12 cellular contexts compared by ENCODE assay signal in the genomic region with DNA sequence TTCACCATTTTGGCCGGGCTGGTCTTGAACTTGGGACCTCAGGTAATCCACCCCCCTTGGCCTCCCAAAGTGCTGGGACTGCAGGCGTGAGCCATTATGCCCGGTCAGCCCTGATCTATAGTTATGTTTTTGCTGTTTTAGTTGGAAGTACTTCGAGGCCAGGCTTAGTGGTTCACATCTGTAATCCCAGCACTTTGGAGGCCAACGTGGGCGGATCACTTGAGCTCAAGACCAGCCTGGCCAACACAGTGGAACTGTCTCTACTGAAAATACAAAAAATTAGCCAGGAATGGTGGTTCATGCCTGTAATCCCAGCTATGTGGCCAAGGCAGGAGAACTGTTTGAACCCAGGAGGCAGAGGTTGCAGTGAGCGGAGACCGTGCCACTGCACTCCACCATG. TPM values are rescaled to one million over a fixed set of nuclear protein-coding genes. Genes with fewer than 3 reads are reported as not detected.
DNase-seq lines count a peak whose midpoint lies in the region; ATAC-seq and TF ChIP-seq lines count a peak whose summit lies in the region.
"Had no signal": no experiment of that assay in that cellular context is flagged by ENCODE, and none has a peak within 500 bp of the region (broad histone marks: within the 10 kb centered on the region; RNA-seq: fewer than 3 reads in every experiment).

No MANE protein-coding gene starts in this region.

- intact Hi-C loops in activated naive CD4-positive, alpha-beta T cell treated with anti-CD3 and anti-CD28 coated beads for 36 hours (cut with micrococcal nuclease) = no loop called here

- peaks cover 6% of the 10 kb centered on the region for H3K4me1 ChIP-seq in iPS-18a (ENCODE audit: control insufficient read depth, low read depth, low read length)

- ATAC-seq in activated naive CD4-positive, alpha-beta T cell treated with anti-CD3 and anti-CD28 coated beads, Interleukin-2, amount 50 U/mL, for 72 hours = no peak
- no peak for ATAC-seq in stimulated activated naive CD8-positive, alpha-beta T cell treated with anti-CD3 and anti-CD28 coated beads, Interleukin-15, amount 100 ng/mL, for 72 hours
- ATAC-seq in GM19463 (IDR thresholded peaks at IDR 0.05; ENCODE audit: unreplicated experiment) = no peak

- H3K27me3 ChIP-seq in SU-DHL-6 (ENCODE audit: low read length) = no peaks in the 10 kb centered on the region
- H3K27me3 ChIP-seq in iPS-18a (ENCODE audit: control insufficient read depth, insufficient read depth, low read length) = no peaks in the 10 kb centered on the region
- H3K27me3 ChIP-seq: neutrophil, Peyer's patch had no signal

- no peaks in the 10 kb centered on the region for H3F3A ChIP-seq in SU-DHL-6 (ENCODE audit: insufficient read depth)

- no peak overlapping the region for H3K27ac ChIP-seq in SU-DHL-6 (ENCODE audit: low read depth, low read length)
- H3K27ac ChIP-seq in iPS-18a (ENCODE audit: low read length) = no peak overlapping the region
- H3K27ac ChIP-seq: neutrophil had no signal

- no peak overlapping the region for H3K4me3 Mint-ChIP-seq in activated naive CD4-positive, alpha-beta T cell treated with anti-CD3 and anti-CD28 coated beads for 36 hours
- H3K4me3 Mint-ChIP-seq in stimulated activated naive CD8-positive, alpha-beta T cell treated with anti-CD3 and anti-CD28 coated beads, Interleukin-15, amount 100 ng/mL, for 72 hours = peak overlapping the region; percentile 60 to 91

- H3K27ac Mint-ChIP-seq in activated naive CD4-positive, alpha-beta T cell treated with anti-CD3 and anti-CD28 coated beads for 36 hours = peak overlapping the region; percentile 73
- H3K27ac Mint-ChIP-seq in activated naive CD4-positive, alpha-beta T cell treated with anti-CD3 and anti-CD28 coated beads, Interleukin-2, amount 50 U/mL, for 72 hours = peak overlapping the region in 1 of 2 donors; percentile 99
- H3K27ac Mint-ChIP-seq in stimulated activated naive CD8-positive, alpha-beta T cell treated with anti-CD3 and anti-CD28 coated beads, Interleukin-15, amount 100 ng/mL, for 72 hours = peak overlapping the region; percentile 57 to 97

- H3K9ac ChIP-seq in SU-DHL-6 (ENCODE audit: low read length) = peak overlapping the region; percentile 74; the same call in 1 of the 2 replicates
- no peak overlapping the region for H3K9ac ChIP-seq in iPS-18a (ENCODE audit: low read length)

- H4K20me1 ChIP-seq in SU-DHL-6 (ENCODE audit: low read depth, low read length) = peaks cover 7% of the 10 kb centered on the region

- H3K9me2 ChIP-seq in SU-DHL-6 (replicated peaks; ENCODE audit: insufficient read depth, low read length) = no peaks in the 10 kb centered on the region

- H3K36me3 ChIP-seq in SU-DHL-6 (ENCODE audit: low read length) (peaks cover 29% of the 10 kb centered on the region; the same call in 1 of the 2 replicates), iPS-18a (ENCODE audit: control insufficient read depth, low read depth, low read length) (peaks cover 58% of the 10 kb centered on the region)

- no peaks in the 10 kb centered on the region for H3K27me3 Mint-ChIP-seq in activated naive CD4-positive, alpha-beta T cell treated with anti-CD3 and anti-CD28 coated beads for 36 hours (ENCODE audit: low read depth)
- H3K27me3 Mint-ChIP-seq in stimulated activated naive CD8-positive, alpha-beta T cell treated with anti-CD3 and anti-CD28 coated beads, Interleukin-15, amount 100 ng/mL, for 72 hours = no peaks in the 10 kb centered on the region

- no peak for DNase-seq in activated naive CD4-positive, alpha-beta T cell treated with anti-CD3 and anti-CD28 coated beads for 36 hours
- DNase-seq in activated naive CD4-positive, alpha-beta T cell treated with anti-CD3 and anti-CD28 coated beads, Interleukin-2, amount 50 U/mL, for 72 hours (ENCODE audit: low spot score in 2 of 2) = no peak
- DNase-seq in stimulated activated naive CD8-positive, alpha-beta T cell treated with anti-CD3 and anti-CD28 coated beads, Interleukin-15, amount 100 ng/mL, for 72 hours = no peak
- DNase-seq in Ammon's horn (ENCODE audit: low spot score) = no peak
- no peak for DNase-seq in stimulated activated CD4-positive, alpha-beta T cell treated with anti-CD3 and anti-CD28 coated beads, Interleukin-4, amount 100 ng/mL, for 24 hours
- DNase-seq: C1 segment of cervical spinal cord, NCI-H2081, Peyer's patch had no signal

- peaks cover 62% of the 10 kb centered on the region for H3K36me3 Mint-ChIP-seq in activated naive CD4-positive, alpha-beta T cell treated with anti-CD3 and anti-CD28 coated beads for 36 hours (ENCODE audit: low read depth)
- H3K36me3 Mint-ChIP-seq in activated naive CD4-positive, alpha-beta T cell treated with anti-CD3 and anti-CD28 coated beads, Interleukin-2, amount 50 U/mL, for 72 hours = peaks cover 40 to 63% of the 10 kb centered on the region in 2 donors

- no peak overlapping the region for H3K4me2 ChIP-seq in SU-DHL-6 (ENCODE audit: low read depth, low read length, poor library complexity, severe bottlenecking)

- no peak for TF ChIP-seq CTCF in SU-DHL-6 (IDR thresholded peaks at IDR 0.05; ENCODE audit: insufficient read depth, low read length, poor library complexity, severe bottlenecking)

- H3K9me3 ChIP-seq in SU-DHL-6 (ENCODE audit: insufficient read depth, low read length) = no peaks in the 10 kb centered on the region
- H3K9me3 ChIP-seq in iPS-18a (ENCODE audit: control insufficient read depth, low read depth, low read length) = no peaks in the 10 kb centered on the region
- H3K9me3 ChIP-seq: neutrophil, Peyer's patch had no signal

- peaks cover 2% of the 10 kb centered on the region for H3K9me3 Mint-ChIP-seq in activated naive CD4-positive, alpha-beta T cell treated with anti-CD3 and anti-CD28 coated beads for 36 hours
- H3K9me3 Mint-ChIP-seq in activated naive CD4-positive, alpha-beta T cell treated with anti-CD3 and anti-CD28 coated beads, Interleukin-2, amount 50 U/mL, for 72 hours = peaks cover 0 to 4% of the 10 kb centered on the region in 2 donors
- H3K9me3 Mint-ChIP-seq in stimulated activated naive CD8-positive, alpha-beta T cell treated with anti-CD3 and anti-CD28 coated beads, Interleukin-15, amount 100 ng/mL, for 72 hours = peaks cover 4 to 7% of the 10 kb centered on the region in 2 donors

- peaks cover 59% of the 10 kb centered on the region for H3K4me1 Mint-ChIP-seq in activated naive CD4-positive, alpha-beta T cell treated with anti-CD3 and anti-CD28 coated beads for 36 hours (ENCODE audit: low read depth)
- peaks cover 82% of the 10 kb centered on the region for H3K4me1 Mint-ChIP-seq in stimulated activated naive CD8-positive, alpha-beta T cell treated with anti-CD3 and anti-CD28 coated beads, Interleukin-15, amount 100 ng/mL, for 72 hours

- CTCF ChIA-PET in activated naive CD4-positive, alpha-beta T cell treated with anti-CD3 and anti-CD28 coated beads for 36 hours (lab: Charles Lee) = no interaction called here

- peaks cover 57% of the 10 kb centered on the region for H3K79me2 ChIP-seq in SU-DHL-6 (ENCODE audit: insufficient read depth, low read length)

- H3K4me3 ChIP-seq in SU-DHL-6 (ENCODE audit: insufficient read depth, low read length, poor library complexity, severe bottlenecking) (no peak overlapping the region), iPS-18a (ENCODE audit: low read length) (peak overlapping the region; percentile 100)

- no peak overlapping the region for H2AFZ ChIP-seq in SU-DHL-6 (ENCODE audit: low read depth, low read length, severe bottlenecking)

RNA-seq across cellular contexts. Expression of gene HSPA9, which starts 2.0 kb away (rescaled TPM):
- total RNA-seq in activated naive CD4-positive, alpha-beta T cell treated with anti-CD3 and anti-CD28 coated beads for 36 hours = 100 to 1,000 TPM; 457 to 472 TPM
- 100 to 1,000 TPM; 346 to 393 TPM for total RNA-seq in activated naive CD4-positive, alpha-beta T cell treated with anti-CD3 and anti-CD28 coated beads, Interleukin-2, amount 50 U/mL, for 72 hours

RNA-seq across cellular contexts. Expression of gene ETF1, which starts 30.2 kb away (rescaled TPM):
- 100 to 1,000 TPM in 1 of 2 experiments, 10 to 100 TPM in 1; 99.8 to 107 TPM for total RNA-seq in activated naive CD4-positive, alpha-beta T cell treated with anti-CD3 and anti-CD28 coated beads for 36 hours
- total RNA-seq in activated naive CD4-positive, alpha-beta T cell treated with anti-CD3 and anti-CD28 coated beads, Interleukin-2, amount 50 U/mL, for 72 hours = 100 to 1,000 TPM; 109 to 120 TPM
